In genomic region chr15:23869391-23869790, GRCh38 we compare ENCODE assay signal across 9 cellular contexts.
DNase-seq lines count a peak whose midpoint lies in the region; ATAC-seq and TF ChIP-seq lines count a peak whose summit lies in the region.
"Had no signal": no experiment of that assay in that cellular context is flagged by ENCODE, and none has a peak within 500 bp of the region (broad histone marks: within the 10 kb centered on the region; RNA-seq: fewer than 3 reads in every experiment).

No MANE protein-coding gene starts in this region.

- H3K4me3 ChIP-seq in colonic mucosa (no peak overlapping the region), mesenchymal stem cell (ENCODE audit: insufficient read depth in 1 of 2, low read depth in 1 of 2, low read length in 2 of 2) (peak overlapping the region; percentile 47 to 69)

- WGBS in mesenchymal stem cell, result 65% methylated on average over 24 of the region's 24 CpGs

- H4K91ac ChIP-seq in mesenchymal stem cell (ENCODE audit: low read length), result no peak overlapping the region

- no peaks in the 10 kb centered on the region for H3K9me3 ChIP-seq in colonic mucosa
- no peaks in the 10 kb centered on the region for H3K9me3 ChIP-seq in mesenchymal stem cell (ENCODE audit: control insufficient read depth, low read length)

- intact Hi-C loops in Right ventricle myocardium superior (cut with DNase I) (no loop called here), cardiac septum (cut with DNase I) (no loop called here), colonic mucosa (cut with DNase I) (loop anchor here (5.0 kb wide), 1 partner anchor 227 kb away; no protein-coding TSS in a partner anchor)

- H2BK5ac ChIP-seq in mesenchymal stem cell (ENCODE audit: low read depth, low read length, poor library complexity, severe bottlenecking), result no peak overlapping the region

- peak; percentile 53 for DNase-seq in Right ventricle myocardium superior
- no peak for DNase-seq in cardiac septum (ENCODE audit: low spot score)
- peak; percentile 43 for DNase-seq in colonic mucosa
- DNase-seq in mesenchymal stem cell, result peak; percentile 3
- DNase-seq in effector memory CD8-positive, alpha-beta T cell, result no peak
- DNase-seq in middle frontal gyrus (ENCODE audit: extremely low spot score, low spot score), result no peak
- no peak for DNase-seq in stimulated activated naive CD8-positive, alpha-beta T cell treated with anti-CD3 and anti-CD28 coated beads, Interleukin-15, Interleukin-2, amounts not matched to agents 100 U/mL and 50 U/mL, for 24 hours
- no peak for DNase-seq in activated CD4-positive, alpha-beta memory T cell treated with anti-CD3 and anti-CD28 coated beads, Interleukin-2, amount 10 ng/mL, durations not matched to agents 7 days and 5 days
- DNase-seq: KBM-7 had no signal

- H3K4me3 Mint-ChIP-seq in effector memory CD8-positive, alpha-beta T cell, result no peak overlapping the region
- H3K4me3 Mint-ChIP-seq in activated CD4-positive, alpha-beta memory T cell treated with anti-CD3 and anti-CD28 coated beads, Interleukin-2, amount 10 ng/mL, durations not matched to agents 7 days and 5 days, result no peak overlapping the region

- H3K36me3 Mint-ChIP-seq in effector memory CD8-positive, alpha-beta T cell (ENCODE audit: insufficient read depth), result no peaks in the 10 kb centered on the region
- no peaks in the 10 kb centered on the region for H3K36me3 Mint-ChIP-seq in activated CD4-positive, alpha-beta memory T cell treated with anti-CD3 and anti-CD28 coated beads, Interleukin-2, amount 10 ng/mL, durations not matched to agents 7 days and 5 days (ENCODE audit: low read depth)

- no peak overlapping the region for H3K27ac Mint-ChIP-seq in effector memory CD8-positive, alpha-beta T cell
- no peak overlapping the region for H3K27ac Mint-ChIP-seq in activated CD4-positive, alpha-beta memory T cell treated with anti-CD3 and anti-CD28 coated beads, Interleukin-2, amount 10 ng/mL, durations not matched to agents 7 days and 5 days

- H3K4me1 ChIP-seq in colonic mucosa (no peaks in the 10 kb centered on the region), mesenchymal stem cell (ENCODE audit: control insufficient read depth, insufficient read depth, low read depth, low read length) (no peaks in the 10 kb centered on the region)

- H3K36me3 ChIP-seq in colonic mucosa, result no peaks in the 10 kb centered on the region
- H3K36me3 ChIP-seq in mesenchymal stem cell (ENCODE audit: control insufficient read depth in 1 of 2, insufficient read depth in 2 of 2, low read depth in 1 of 2, low read length in 2 of 2), result no peaks in the 10 kb centered on the region

- ATAC-seq in Right ventricle myocardium superior (ENCODE audit: poor library complexity), result peak; percentile 90
- ATAC-seq in effector memory CD8-positive, alpha-beta T cell (replicated peaks), result no peak
- no peak for ATAC-seq in stimulated activated naive CD8-positive, alpha-beta T cell treated with anti-CD3 and anti-CD28 coated beads, Interleukin-15, Interleukin-2, amounts not matched to agents 100 U/mL and 50 U/mL, for 24 hours

- CTCF ChIA-PET in activated CD4-positive, alpha-beta memory T cell treated with anti-CD3 and anti-CD28 coated beads, Interleukin-2, amount 10 ng/mL, durations not matched to agents 7 days and 5 days (lab: Charles Lee), result no interaction called here

- no peak overlapping the region for H2AFZ ChIP-seq in mesenchymal stem cell (ENCODE audit: low read depth, low read length)

- H3K9me3 Mint-ChIP-seq in effector memory CD8-positive, alpha-beta T cell, result no peaks in the 10 kb centered on the region
- no peaks in the 10 kb centered on the region for H3K9me3 Mint-ChIP-seq in activated CD4-positive, alpha-beta memory T cell treated with anti-CD3 and anti-CD28 coated beads, Interleukin-2, amount 10 ng/mL, durations not matched to agents 7 days and 5 days

- H3K27me3 ChIP-seq in colonic mucosa (no peaks in the 10 kb centered on the region), mesenchymal stem cell (ENCODE audit: control insufficient read depth in 1 of 2, insufficient read depth in 1 of 2, low read length in 2 of 2) (peaks cover 0 to 4% of the 10 kb centered on the region in 2 experiments)

- no peak overlapping the region for H3K4me2 ChIP-seq in mesenchymal stem cell (ENCODE audit: low read length, poor library complexity, severe bottlenecking)

- no peak overlapping the region for H3K23ac ChIP-seq in mesenchymal stem cell (ENCODE audit: low read length in 2 of 2)

- no peaks in the 10 kb centered on the region for H3K4me1 Mint-ChIP-seq in effector memory CD8-positive, alpha-beta T cell (ENCODE audit: low read depth in 2 of 2)
- no peaks in the 10 kb centered on the region for H3K4me1 Mint-ChIP-seq in activated CD4-positive, alpha-beta memory T cell treated with anti-CD3 and anti-CD28 coated beads, Interleukin-2, amount 10 ng/mL, durations not matched to agents 7 days and 5 days

- H3K9ac ChIP-seq in colonic mucosa (ENCODE audit: low read depth in 2 of 2, low read length in 2 of 2) (no peak overlapping the region), mesenchymal stem cell (ENCODE audit: low read length) (peak overlapping the region; percentile 53)

- no peak overlapping the region for H3K18ac ChIP-seq in mesenchymal stem cell (ENCODE audit: low read depth in 1 of 2, low read length in 2 of 2)

- no peak overlapping the region for H2BK120ac ChIP-seq in mesenchymal stem cell (ENCODE audit: low read depth, low read length)

- H3K4ac ChIP-seq in mesenchymal stem cell (ENCODE audit: low read depth in 1 of 2, low read length in 2 of 2), result no peak overlapping the region

- no peak overlapping the region for H2BK12ac ChIP-seq in mesenchymal stem cell (ENCODE audit: low read length in 2 of 2)

- H2AK5ac ChIP-seq in mesenchymal stem cell (ENCODE audit: low read length, severe bottlenecking), result no peak overlapping the region

- H3K27me3 Mint-ChIP-seq in effector memory CD8-positive, alpha-beta T cell, result no peaks in the 10 kb centered on the region
- H3K27me3 Mint-ChIP-seq in activated CD4-positive, alpha-beta memory T cell treated with anti-CD3 and anti-CD28 coated beads, Interleukin-2, amount 10 ng/mL, durations not matched to agents 7 days and 5 days, result no peaks in the 10 kb centered on the region

- no peak overlapping the region for H3K14ac ChIP-seq in mesenchymal stem cell (ENCODE audit: low read length in 2 of 2)

- no peaks in the 10 kb centered on the region for H3K79me1 ChIP-seq in mesenchymal stem cell (replicated peaks; ENCODE audit: low read length, poor library complexity, severe bottlenecking)

- no peak overlapping the region for H4K8ac ChIP-seq in mesenchymal stem cell (ENCODE audit: low read length)

- H3K27ac ChIP-seq in colonic mucosa (no peak overlapping the region), mesenchymal stem cell (ENCODE audit: low read length, poor library complexity, severe bottlenecking) (no peak overlapping the region)

- H2BK15ac ChIP-seq in mesenchymal stem cell (ENCODE audit: low read depth, poor library complexity, severe bottlenecking), result no peak overlapping the region

- no peak for TF ChIP-seq CTCF in colonic mucosa (IDR thresholded peaks at IDR 0.05)

- POLR2A ChIA-PET in activated CD4-positive, alpha-beta memory T cell treated with anti-CD3 and anti-CD28 coated beads, Interleukin-2, amount 10 ng/mL, durations not matched to agents 7 days and 5 days (lab: Charles Lee), result no interaction called here

Comparison
In these comparisons a context has a peak if more than half of its experiments do, and no peak if none do; other contexts are left out.
1. DNase-seq: peak in Right ventricle myocardium superior (single experiment), colonic mucosa (single experiment) and mesenchymal stem cell (single experiment); none in cardiac septum (single experiment), effector memory CD8-positive, alpha-beta T cell (0 of 3), middle frontal gyrus (single experiment), stimulated activated naive CD8-positive, alpha-beta T cell treated with anti-CD3 and anti-CD28 coated beads, Interleukin-15, Interleukin-2, amounts not matched to agents 100 U/mL and 50 U/mL, for 24 hours (single experiment) and activated CD4-positive, alpha-beta memory T cell treated with anti-CD3 and anti-CD28 coated beads, Interleukin-2, amount 10 ng/mL, durations not matched to agents 7 days and 5 days (single experiment).